9 cellular contexts compared by ENCODE assay signal in the genomic region with DNA sequence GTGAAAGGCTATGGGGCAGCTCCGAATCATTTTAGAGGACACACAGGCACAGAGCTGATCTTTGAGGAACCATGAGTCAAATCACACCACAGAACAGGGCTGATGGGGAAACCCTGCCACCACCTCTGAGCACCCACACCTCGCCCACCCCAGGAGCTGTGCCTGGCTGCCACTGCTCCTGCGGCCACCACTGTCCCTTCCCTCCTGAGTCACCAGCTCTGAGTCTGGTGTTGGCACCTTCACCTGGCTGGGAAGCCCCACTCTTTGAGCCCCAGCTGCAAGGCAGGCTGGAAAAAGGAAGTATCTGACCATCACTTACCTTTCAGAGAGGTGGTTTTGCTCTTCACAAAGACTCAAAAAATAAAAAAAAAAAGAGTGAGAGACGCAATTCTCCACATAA.
DNase-seq lines count a peak whose midpoint lies in the region; ATAC-seq lines count a peak whose summit lies in the region.
"Had no signal": no experiment of that assay in that cellular context is flagged by ENCODE, and none has a peak within 500 bp of the region (broad histone marks: within the 10 kb centered on the region; RNA-seq: fewer than 3 reads in every experiment).

No MANE protein-coding gene starts in this region.

- no peaks in the 10 kb centered on the region for H3K27me3 Mint-ChIP-seq in memory B cell

- peak overlapping the region; percentile 98 for H3K27ac Mint-ChIP-seq in memory B cell
- H3K27ac Mint-ChIP-seq: neural progenitor cell had no signal

- DNase-seq in memory B cell (ENCODE audit: low spot score in 2 of 2) (peak in 1 of 2 donors; percentile 58), NCI-H1048 (lab: John Stamatoyannopoulos, UW) (no peak), NCI-H128 (lab: John Stamatoyannopoulos, UW; ENCODE audit: unreplicated experiment) (no peak), hypothalamus (lab: John Stamatoyannopoulos, UW) (no peak)
- DNase-seq: NCI-H510A had no signal

- ATAC-seq in GM18519 (IDR thresholded peaks at IDR 0.05; ENCODE audit: low FRiP score, unreplicated experiment) (peak; percentile 42), GM21367 (IDR thresholded peaks at IDR 0.05; ENCODE audit: unreplicated experiment) (peak; percentile 46), HG03342 (IDR thresholded peaks at IDR 0.05; ENCODE audit: unreplicated experiment) (peak; percentile 52), memory B cell (ENCODE audit: low read depth) (peak; percentile 79)

- H3K4me1 Mint-ChIP-seq in memory B cell = peaks cover 44% of the 10 kb centered on the region

- peak overlapping the region; percentile 65 for H3K4me3 Mint-ChIP-seq in memory B cell
- H3K4me3 Mint-ChIP-seq: neural progenitor cell had no signal

- no peaks in the 10 kb centered on the region for H3K36me3 Mint-ChIP-seq in memory B cell
- H3K36me3 Mint-ChIP-seq: neural progenitor cell had no signal

- no peaks in the 10 kb centered on the region for H3K9me3 Mint-ChIP-seq in memory B cell
